In the genomic region with DNA sequence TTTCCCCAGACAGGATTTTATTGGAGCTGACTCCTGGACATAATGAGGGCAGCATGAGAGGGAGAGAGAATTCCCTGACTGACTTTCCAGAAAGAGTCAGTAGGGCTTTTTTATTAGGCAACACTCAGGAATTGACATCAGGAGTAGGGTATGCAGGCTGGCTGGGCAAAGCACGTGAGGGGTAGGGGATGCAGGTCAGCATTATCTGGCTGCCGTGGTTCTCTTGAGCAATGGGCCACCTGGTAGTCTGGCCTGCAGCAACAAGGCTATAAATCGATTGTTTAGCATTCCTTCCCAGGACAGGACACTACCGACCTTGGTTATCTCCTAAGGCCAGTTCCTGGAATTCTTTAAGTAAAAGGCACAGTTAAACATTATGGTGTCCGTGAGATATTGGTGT, we compare ENCODE assay signal across 18 cellular contexts.
"Had no signal": no experiment of that assay in that cellular context is flagged by ENCODE, and none has a peak within 500 bp of the region (broad histone marks: within the 10 kb centered on the region; RNA-seq: fewer than 3 reads in every experiment).

No MANE protein-coding gene starts in this region.

- DNase-seq: activated CD4-positive, alpha-beta T cell treated with anti-CD3 and anti-CD28 coated beads for 36 hours; activated CD4-positive, alpha-beta T cell treated with anti-CD3 and anti-CD28 coated beads, Interleukin-2, amount 50 U/mL, for 48 hours; activated T-cell treated with anti-CD3 and anti-CD28 coated beads for 4 hours; body of pancreas; caudate nucleus; gastrocnemius medialis; heart left ventricle; left ventricle myocardium superior; occipital lobe; posterior cingulate gyrus; retina; stimulated activated CD4-positive, alpha-beta T cell treated with anti-CD3 and anti-CD28 coated beads, Interleukin-2, amount 100 ng/mL, for 24 hours; stimulated activated naive CD4-positive, alpha-beta T cell treated with Interleukin-2 at 50 U/mL for 16 hours; tibial artery; uterus had no signal

- H3K9me3 ChIP-seq: body of pancreas, gastrocnemius medialis, uterus had no signal

- ATAC-seq: activated CD4-positive, alpha-beta T cell treated with anti-CD3 and anti-CD28 coated beads for 36 hours; body of pancreas; gastrocnemius medialis; heart left ventricle; left ventricle myocardium superior had no signal

- H3K9me3 Mint-ChIP-seq: activated T-helper 1 cell treated with anti-CD3 and anti-CD28 coated beads, Interleukin-12 subunit alpha, Interleukin-12 subunit beta, Interleukin-2, Interleukin-4 antibody, amounts not matched to agents 30 ng/mL and 10 ng/mL and 1 ng/mL, durations not matched to agents 14 hours and 24 hours and 36 hours; T-helper 1 cell treated with Interleukin-12 subunit alpha and Interleukin-12 subunit beta and Interleukin-4 antibody, amounts not matched to agents 30 μg/mL and 1 μg/mL, for 36 hours had no signal

- H3K4me1 Mint-ChIP-seq: activated CD4-positive, alpha-beta T cell treated with anti-CD3 and anti-CD28 coated beads for 36 hours had no signal

- H3K4me3 ChIP-seq: body of pancreas, gastrocnemius medialis, heart left ventricle, tibial artery, uterus had no signal

- H3K27ac ChIP-seq: body of pancreas, gastrocnemius medialis, heart left ventricle, tibial artery, uterus had no signal

- H3K27me3 ChIP-seq: body of pancreas, gastrocnemius medialis, heart left ventricle, uterus had no signal

- H3K27ac Mint-ChIP-seq: activated CD4-positive, alpha-beta T cell treated with anti-CD3 and anti-CD28 coated beads for 36 hours; activated naive CD8-positive, alpha-beta T cell; activated T-helper 1 cell treated with anti-CD3 and anti-CD28 coated beads, Interleukin-12 subunit alpha, Interleukin-12 subunit beta, Interleukin-2, Interleukin-4 antibody, amounts not matched to agents 30 ng/mL and 10 ng/mL and 1 ng/mL, durations not matched to agents 14 hours and 24 hours and 36 hours; T-helper 1 cell treated with Interleukin-12 subunit alpha and Interleukin-12 subunit beta and Interleukin-4 antibody, amounts not matched to agents 30 μg/mL and 1 μg/mL, for 36 hours had no signal

- H3K36me3 ChIP-seq: gastrocnemius medialis, heart left ventricle, tibial artery, uterus had no signal

- H3K4me3 Mint-ChIP-seq: activated CD4-positive, alpha-beta T cell treated with anti-CD3 and anti-CD28 coated beads for 36 hours; activated naive CD8-positive, alpha-beta T cell; activated T-helper 1 cell treated with anti-CD3 and anti-CD28 coated beads, Interleukin-12 subunit alpha, Interleukin-12 subunit beta, Interleukin-2, Interleukin-4 antibody, amounts not matched to agents 30 ng/mL and 10 ng/mL and 1 ng/mL, durations not matched to agents 14 hours and 24 hours and 36 hours; T-helper 1 cell treated with Interleukin-12 subunit alpha and Interleukin-12 subunit beta and Interleukin-4 antibody, amounts not matched to agents 30 μg/mL and 1 μg/mL, for 36 hours had no signal

- H3K4me1 ChIP-seq: body of pancreas, gastrocnemius medialis, heart left ventricle, tibial artery, uterus had no signal

- H3K36me3 Mint-ChIP-seq: activated naive CD8-positive, alpha-beta T cell had no signal
